ENCODE assay signal across 4 cellular contexts in the genomic region with DNA sequence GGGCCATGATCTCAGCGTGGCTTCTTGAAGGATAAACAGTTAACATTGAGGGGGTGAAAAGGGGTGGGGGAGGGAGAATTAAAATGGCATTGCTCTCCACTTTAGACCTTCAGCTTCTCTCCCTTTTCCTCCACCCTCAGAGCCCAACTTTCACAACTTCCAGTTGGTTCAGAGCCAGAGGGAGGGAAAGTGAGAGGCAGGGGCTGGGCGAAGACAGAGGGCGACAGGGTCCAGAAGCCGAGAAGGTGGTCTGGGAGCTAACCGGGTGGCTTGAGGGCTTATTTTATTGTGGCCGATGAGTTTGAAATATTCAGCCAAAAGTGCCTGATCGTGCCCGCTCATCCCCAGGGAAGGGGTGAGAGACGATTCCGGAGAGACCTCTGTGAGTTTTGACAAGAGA.
TF ChIP-seq lines count a peak whose summit lies in the region.

No MANE protein-coding gene starts in this region.

TF ChIP-seq in SK-N-SH, 30 proteins besides CTCF, POLR2A, EP300 and RAD21:
- TF ChIP-seq NRF1 (IDR thresholded peaks at IDR 0.05; ENCODE audit: low read depth, low read length) (no peak), TEAD4 (IDR thresholded peaks at IDR 0.05; ENCODE audit: borderline replicate concordance, insufficient read depth) (no peak), GATA2 (CRISPR knock-in tag; IDR thresholded peaks at IDR 0.05) (no peak), EZH2phosphoT487 (IDR thresholded peaks at IDR 0.05; ENCODE audit: borderline replicate concordance, low read depth) (no peak), RXRA (IDR thresholded peaks at IDR 0.05; ENCODE audit: borderline replicate concordance, low read depth) (no peak), JUND (IDR thresholded peaks at IDR 0.05) (no peak), NFIC (IDR thresholded peaks at IDR 0.05; ENCODE audit: borderline replicate concordance) (no peak), YY1 (IDR thresholded peaks at IDR 0.05; ENCODE audit: low read depth) (no peak), RCOR1 (IDR thresholded peaks at IDR 0.05; ENCODE audit: low read length) (no peak)
- TF ChIP-seq, protein P1, sequence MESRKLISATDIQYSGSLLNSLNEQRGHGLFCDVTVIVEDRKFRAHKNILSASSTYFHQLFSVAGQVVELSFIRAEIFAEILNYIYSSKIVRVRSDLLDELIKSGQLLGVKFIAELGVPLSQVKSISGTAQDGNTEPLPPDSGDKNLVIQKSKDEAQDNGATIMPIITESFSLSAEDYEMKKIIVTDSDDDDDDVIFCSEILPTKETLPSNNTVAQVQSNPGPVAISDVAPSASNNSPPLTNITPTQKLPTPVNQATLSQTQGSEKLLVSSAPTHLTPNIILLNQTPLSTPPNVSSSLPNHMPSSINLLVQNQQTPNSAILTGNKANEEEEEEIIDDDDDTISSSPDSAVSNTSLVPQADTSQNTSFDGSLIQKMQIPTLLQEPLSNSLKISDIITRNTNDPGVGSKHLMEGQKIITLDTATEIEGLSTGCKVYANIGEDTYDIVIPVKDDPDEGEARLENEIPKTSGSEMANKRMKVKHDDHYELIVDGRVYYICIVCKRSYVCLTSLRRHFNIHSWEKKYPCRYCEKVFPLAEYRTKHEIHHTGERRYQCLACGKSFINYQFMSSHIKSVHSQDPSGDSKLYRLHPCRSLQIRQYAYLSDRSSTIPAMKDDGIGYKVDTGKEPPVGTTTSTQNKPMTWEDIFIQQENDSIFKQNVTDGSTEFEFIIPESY (IDR thresholded peaks at IDR 0.05; ENCODE audit: borderline replicate concordance, low read depth) = no peak

TF ChIP-seq in SK-N-SH treated with all-trans-retinoic acid at 6 μM for 48 hours, 23 proteins besides CTCF, POLR2A, EP300 and RAD21:
- no peak for TF ChIP-seq TOX (CRISPR knock-in tag; IDR thresholded peaks at IDR 0.05; ENCODE audit: borderline replicate concordance)
- TF ChIP-seq, protein P2, sequence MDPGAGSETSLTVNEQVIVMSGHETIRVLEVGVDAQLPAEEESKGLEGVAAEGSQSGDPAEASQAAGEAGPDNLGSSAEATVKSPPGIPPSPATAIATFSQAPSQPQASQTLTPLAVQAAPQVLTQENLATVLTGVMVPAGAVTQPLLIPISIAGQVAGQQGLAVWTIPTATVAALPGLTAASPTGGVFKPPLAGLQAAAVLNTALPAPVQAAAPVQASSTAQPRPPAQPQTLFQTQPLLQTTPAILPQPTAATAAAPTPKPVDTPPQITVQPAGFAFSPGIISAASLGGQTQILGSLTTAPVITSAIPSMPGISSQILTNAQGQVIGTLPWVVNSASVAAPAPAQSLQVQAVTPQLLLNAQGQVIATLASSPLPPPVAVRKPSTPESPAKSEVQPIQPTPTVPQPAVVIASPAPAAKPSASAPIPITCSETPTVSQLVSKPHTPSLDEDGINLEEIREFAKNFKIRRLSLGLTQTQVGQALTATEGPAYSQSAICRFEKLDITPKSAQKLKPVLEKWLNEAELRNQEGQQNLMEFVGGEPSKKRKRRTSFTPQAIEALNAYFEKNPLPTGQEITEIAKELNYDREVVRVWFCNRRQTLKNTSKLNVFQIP (CRISPR knock-in tag; IDR thresholded peaks at IDR 0.05; ENCODE audit: borderline replicate concordance, low read depth) = no peak
- no peak for TF ChIP-seq SNAI2 (CRISPR knock-in tag; IDR thresholded peaks at IDR 0.05)
- TF ChIP-seq ISL1 (CRISPR knock-in tag; IDR thresholded peaks at IDR 0.05) = no peak
- no peak for TF ChIP-seq OSR1 (CRISPR knock-in tag; IDR thresholded peaks at IDR 0.05)
- TF ChIP-seq TCF4 (CRISPR knock-in tag; IDR thresholded peaks at IDR 0.05; ENCODE audit: borderline replicate concordance) = no peak
- no peak for TF ChIP-seq ZNF565 (CRISPR knock-in tag; conservative IDR thresholded peaks at IDR 0.05; ENCODE audit: low read depth)
- no peak for TF ChIP-seq CSDC2 (CRISPR knock-in tag; IDR thresholded peaks at IDR 0.05)

TF ChIP-seq in GM12878, 131 proteins besides CTCF, POLR2A, EP300 and RAD21 (continued from another document):
- TF ChIP-seq TCF7 (IDR thresholded peaks at IDR 0.05; ENCODE audit: borderline replicate concordance) (no peak), CREM (IDR thresholded peaks at IDR 0.05; ENCODE audit: low read depth) (no peak), BCL11A (IDR thresholded peaks at IDR 0.05; ENCODE audit: low read depth, low read length) (no peak), HDAC6 (IDR thresholded peaks at IDR 0.05; ENCODE audit: unreplicated experiment) (no peak), LARP7 (IDR thresholded peaks at IDR 0.05) (no peak), BHLHE40 (IDR thresholded peaks at IDR 0.05; ENCODE audit: borderline replicate concordance in 1 of 2, low read depth in 2 of 2, low read length in 1 of 2) (no peak), NFYA (IDR thresholded peaks at IDR 0.05; ENCODE audit: borderline replicate concordance, low read depth, low read length) (no peak), POU2F2 (IDR thresholded peaks at IDR 0.05; ENCODE audit: borderline replicate concordance, low read depth, low read length) (no peak), ZNF274 (IDR thresholded peaks at IDR 0.05; ENCODE audit: insufficient read depth, insufficient read length) (no peak), CREB1 (IDR thresholded peaks at IDR 0.05; ENCODE audit: low read depth) (no peak), JUND (IDR thresholded peaks at IDR 0.05; ENCODE audit: low read depth, low read length) (no peak)
- TF ChIP-seq, protein P3, sequence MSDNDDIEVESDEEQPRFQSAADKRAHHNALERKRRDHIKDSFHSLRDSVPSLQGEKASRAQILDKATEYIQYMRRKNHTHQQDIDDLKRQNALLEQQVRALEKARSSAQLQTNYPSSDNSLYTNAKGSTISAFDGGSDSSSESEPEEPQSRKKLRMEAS (IDR thresholded peaks at IDR 0.05; ENCODE audit: low read depth, low read length) = no peak
- TF ChIP-seq, protein P4, sequence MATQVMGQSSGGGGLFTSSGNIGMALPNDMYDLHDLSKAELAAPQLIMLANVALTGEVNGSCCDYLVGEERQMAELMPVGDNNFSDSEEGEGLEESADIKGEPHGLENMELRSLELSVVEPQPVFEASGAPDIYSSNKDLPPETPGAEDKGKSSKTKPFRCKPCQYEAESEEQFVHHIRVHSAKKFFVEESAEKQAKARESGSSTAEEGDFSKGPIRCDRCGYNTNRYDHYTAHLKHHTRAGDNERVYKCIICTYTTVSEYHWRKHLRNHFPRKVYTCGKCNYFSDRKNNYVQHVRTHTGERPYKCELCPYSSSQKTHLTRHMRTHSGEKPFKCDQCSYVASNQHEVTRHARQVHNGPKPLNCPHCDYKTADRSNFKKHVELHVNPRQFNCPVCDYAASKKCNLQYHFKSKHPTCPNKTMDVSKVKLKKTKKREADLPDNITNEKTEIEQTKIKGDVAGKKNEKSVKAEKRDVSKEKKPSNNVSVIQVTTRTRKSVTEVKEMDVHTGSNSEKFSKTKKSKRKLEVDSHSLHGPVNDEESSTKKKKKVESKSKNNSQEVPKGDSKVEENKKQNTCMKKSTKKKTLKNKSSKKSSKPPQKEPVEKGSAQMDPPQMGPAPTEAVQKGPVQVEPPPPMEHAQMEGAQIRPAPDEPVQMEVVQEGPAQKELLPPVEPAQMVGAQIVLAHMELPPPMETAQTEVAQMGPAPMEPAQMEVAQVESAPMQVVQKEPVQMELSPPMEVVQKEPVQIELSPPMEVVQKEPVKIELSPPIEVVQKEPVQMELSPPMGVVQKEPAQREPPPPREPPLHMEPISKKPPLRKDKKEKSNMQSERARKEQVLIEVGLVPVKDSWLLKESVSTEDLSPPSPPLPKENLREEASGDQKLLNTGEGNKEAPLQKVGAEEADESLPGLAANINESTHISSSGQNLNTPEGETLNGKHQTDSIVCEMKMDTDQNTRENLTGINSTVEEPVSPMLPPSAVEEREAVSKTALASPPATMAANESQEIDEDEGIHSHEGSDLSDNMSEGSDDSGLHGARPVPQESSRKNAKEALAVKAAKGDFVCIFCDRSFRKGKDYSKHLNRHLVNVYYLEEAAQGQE (IDR thresholded peaks at IDR 0.05; ENCODE audit: low read depth, low read length) = no peak

TF ChIP-seq in liver, 16 proteins besides CTCF, POLR2A, EP300 and RAD21 (continued from another document):
- TF ChIP-seq, protein P3 (IDR thresholded peaks at IDR 0.05) = no peak
